ENCODE assay signal across 8 cellular contexts in genomic region chr19:58278156-58279041, GRCh38. TPM values are rescaled to one million over a fixed set of nuclear protein-coding genes. Genes with fewer than 3 reads are reported as not detected.
DNase-seq lines count a peak whose midpoint lies in the region; FAIRE-seq and TF ChIP-seq lines count a peak whose summit lies in the region.

Gene ZNF8 (plus strand): TSS chr19:58278955. CDS start chr19:58279082, 127 bp downstream.

- peak; percentile 99 for DNase-seq in GM23248
- DNase-seq in Karpas-422, result peak; percentile 100
- DNase-seq in RCC 7860 (ENCODE audit: low spot score), result peak; percentile 96
- peak; percentile 97 for DNase-seq in activated T-helper 1 cell treated with anti-CD3 and anti-CD28 coated beads, Interleukin-12 subunit alpha, Interleukin-12 subunit beta, Interleukin-2, Interleukin-4 antibody, amounts not matched to agents 30 ng/mL and 10 ng/mL and 1 ng/mL, durations not matched to agents 14 hours and 24 hours and 36 hours (ENCODE audit: low spot score)
- DNase-seq in esophagus squamous epithelium (lab: John Stamatoyannopoulos, UW), result peak; percentile 69
- peak; percentile 100 for DNase-seq in myocyte (ENCODE audit: low read depth)
- DNase-seq in stimulated activated CD8-positive, alpha-beta memory T cell treated with anti-CD3 and anti-CD28 coated beads, Interleukin-7, amount 100 ng/mL, for 4 hours (ENCODE audit: low read depth in 2 of 2), result peak; percentile 96 to 99

- peak within 1 kb of the TSS; percentile 50 for H3K27ac ChIP-seq in DOHH2 (ENCODE audit: low read depth, low read length)
- H3K27ac ChIP-seq in GM23248, result peak within 1 kb of the TSS; percentile 91
- H3K27ac ChIP-seq in Karpas-422 (ENCODE audit: low read length), result peak within 1 kb of the TSS; percentile 64
- H3K27ac ChIP-seq in esophagus squamous epithelium, result peak within 1 kb of the TSS; percentile 86 to 95 (median 90)

- H3K27me3 Mint-ChIP-seq in activated T-helper 1 cell treated with anti-CD3 and anti-CD28 coated beads, Interleukin-12 subunit alpha, Interleukin-12 subunit beta, Interleukin-2, Interleukin-4 antibody, amounts not matched to agents 30 ng/mL and 10 ng/mL and 1 ng/mL, durations not matched to agents 14 hours and 24 hours and 36 hours (ENCODE audit: insufficient read depth), result no peaks in the 10 kb centered on the region

- peak within 1 kb of the TSS; percentile 92 for H3K4me3 Mint-ChIP-seq in activated T-helper 1 cell treated with anti-CD3 and anti-CD28 coated beads, Interleukin-12 subunit alpha, Interleukin-12 subunit beta, Interleukin-2, Interleukin-4 antibody, amounts not matched to agents 30 ng/mL and 10 ng/mL and 1 ng/mL, durations not matched to agents 14 hours and 24 hours and 36 hours

- H3K27me3 ChIP-seq in DOHH2 (ENCODE audit: control insufficient read depth, low read length) (no peaks in the 10 kb centered on the region), GM23248 (replicated peaks; ENCODE audit: insufficient read depth) (no peaks in the 10 kb centered on the region), Karpas-422 (ENCODE audit: low read length) (no peaks in the 10 kb centered on the region), esophagus squamous epithelium (no peaks in the 10 kb centered on the region)

- H3K9me3 Mint-ChIP-seq in activated T-helper 1 cell treated with anti-CD3 and anti-CD28 coated beads, Interleukin-12 subunit alpha, Interleukin-12 subunit beta, Interleukin-2, Interleukin-4 antibody, amounts not matched to agents 30 ng/mL and 10 ng/mL and 1 ng/mL, durations not matched to agents 14 hours and 24 hours and 36 hours, result peaks cover 29% of the 10 kb centered on the region

- FAIRE-seq in RCC 7860 (lab: Jason Lieb, UNC), result peak; percentile 86

- TF ChIP-seq CTCF in DOHH2 (IDR thresholded peaks at IDR 0.05; ENCODE audit: low read depth, low read length, poor library complexity, severe bottlenecking), result no peak
- TF ChIP-seq CTCF in esophagus squamous epithelium (IDR thresholded peaks at IDR 0.05), result peak in 1 of 6 experiments; percentile 9

- peaks cover 54% of the 10 kb centered on the region for H3K36me3 Mint-ChIP-seq in activated T-helper 1 cell treated with anti-CD3 and anti-CD28 coated beads, Interleukin-12 subunit alpha, Interleukin-12 subunit beta, Interleukin-2, Interleukin-4 antibody, amounts not matched to agents 30 ng/mL and 10 ng/mL and 1 ng/mL, durations not matched to agents 14 hours and 24 hours and 36 hours (ENCODE audit: low read depth)

- 1% methylated on average over 48 to 49 of the region's 54 CpGs for whole genome bisulfite sequencing in GM23248 (ENCODE audit: low coverage in 1 of 2, low lambda C conversion rate in 2 of 2, missing lambda C conversion rate in 2 of 2), 2 experiments
- WGBS in esophagus squamous epithelium, 2 donors, result 1 to 3% methylated on average over 19 to 22 of the region's 54 CpGs

- TF ChIP-seq POLR2A in esophagus squamous epithelium (IDR thresholded peaks at IDR 0.05), result peak in 3 of 4 donors; percentile 28 to 65 (median 47)

- H3K36me3 ChIP-seq in DOHH2 (ENCODE audit: control insufficient read depth, low read length) (peaks cover 22% of the 10 kb centered on the region), GM23248 (ENCODE audit: low read depth) (peaks cover 5% of the 10 kb centered on the region), Karpas-422 (ENCODE audit: insufficient read depth, low read length) (peaks cover 52% of the 10 kb centered on the region), esophagus squamous epithelium (peaks cover 0 to 37% (median 0%) of the 10 kb centered on the region in 3 donors)

- peak within 1 kb of the TSS; percentile 83 for H3K4me3 ChIP-seq in DOHH2 (ENCODE audit: low read length)
- H3K4me3 ChIP-seq in GM23248, result peak within 1 kb of the TSS; percentile 92
- peak within 1 kb of the TSS; percentile 71 for H3K4me3 ChIP-seq in Karpas-422 (ENCODE audit: low read length)
- peak within 1 kb of the TSS; percentile 85 to 95 (median 89) for H3K4me3 ChIP-seq in esophagus squamous epithelium

- peaks cover 23% of the 10 kb centered on the region for H3K4me1 Mint-ChIP-seq in activated T-helper 1 cell treated with anti-CD3 and anti-CD28 coated beads, Interleukin-12 subunit alpha, Interleukin-12 subunit beta, Interleukin-2, Interleukin-4 antibody, amounts not matched to agents 30 ng/mL and 10 ng/mL and 1 ng/mL, durations not matched to agents 14 hours and 24 hours and 36 hours (ENCODE audit: low read depth)

- peaks cover 32% of the 10 kb centered on the region for H3K79me2 ChIP-seq in DOHH2 (ENCODE audit: control insufficient read depth, low read length)
- H3K79me2 ChIP-seq in GM23248 (ENCODE audit: insufficient read depth), result peaks cover 89% of the 10 kb centered on the region
- peaks cover 78% of the 10 kb centered on the region for H3K79me2 ChIP-seq in Karpas-422 (ENCODE audit: low read length)

- H3F3A ChIP-seq in DOHH2 (ENCODE audit: control insufficient read depth, insufficient read depth), result no peaks in the 10 kb centered on the region
- peaks cover 13% of the 10 kb centered on the region for H3F3A ChIP-seq in GM23248 (ENCODE audit: insufficient read depth)

- intact Hi-C loops in activated T-helper 1 cell treated with anti-CD3 and anti-CD28 coated beads, Interleukin-12 subunit alpha, Interleukin-12 subunit beta, Interleukin-2, Interleukin-4 antibody, amounts not matched to agents 30 ng/mL and 10 ng/mL and 1 ng/mL, durations not matched to agents 14 hours and 24 hours and 36 hours (cut with micrococcal nuclease), result loop anchor here (1.0 to 5.0 kb wide), 12 partner anchors 27 to 843 kb away; partner anchors contain the start of genes ERVK3-1, ZNF132, ZNF274 and ZNF324B
- intact Hi-C loops in esophagus squamous epithelium (cut with DNase I), result no loop called here

- H3K4me2 ChIP-seq in DOHH2 (ENCODE audit: low read length) (peak within 1 kb of the TSS; percentile 87), GM23248 (ENCODE audit: unreplicated experiment) (peak within 1 kb of the TSS; percentile 90), Karpas-422 (ENCODE audit: low read depth, low read length, poor library complexity, severe bottlenecking) (peak within 1 kb of the TSS; percentile 79)

- H3K4me1 ChIP-seq in DOHH2 (ENCODE audit: control insufficient read depth, low read length) (peaks cover 13% of the 10 kb centered on the region), GM23248 (ENCODE audit: insufficient read depth) (peaks cover 7% of the 10 kb centered on the region; the same call in 1 of the 2 replicates), Karpas-422 (ENCODE audit: low read length) (peaks cover 20% of the 10 kb centered on the region), esophagus squamous epithelium (peaks cover 6 to 39% (median 9%) of the 10 kb centered on the region in 3 donors)

- in situ Hi-C loops in GM23248 (cut with MboI), result no loop called here

- H3K9ac ChIP-seq in GM23248 (peak within 1 kb of the TSS; percentile 94), Karpas-422 (ENCODE audit: low read length) (peak within 1 kb of the TSS; percentile 80)

- H3K9me2 ChIP-seq in DOHH2 (replicated peaks; ENCODE audit: control insufficient read depth, low read length), result no peaks in the 10 kb centered on the region
- H3K9me2 ChIP-seq in GM23248 (ENCODE audit: insufficient read depth), result no peaks in the 10 kb centered on the region
- no peaks in the 10 kb centered on the region for H3K9me2 ChIP-seq in Karpas-422 (replicated peaks; ENCODE audit: insufficient read depth, low read length)

- H3K27ac Mint-ChIP-seq in activated T-helper 1 cell treated with anti-CD3 and anti-CD28 coated beads, Interleukin-12 subunit alpha, Interleukin-12 subunit beta, Interleukin-2, Interleukin-4 antibody, amounts not matched to agents 30 ng/mL and 10 ng/mL and 1 ng/mL, durations not matched to agents 14 hours and 24 hours and 36 hours, result peak within 1 kb of the TSS; percentile 93

- H3K9me3 ChIP-seq in DOHH2 (ENCODE audit: control insufficient read depth, insufficient read depth, low read length), result peaks cover 11% of the 10 kb centered on the region
- no peaks in the 10 kb centered on the region for H3K9me3 ChIP-seq in GM23248 (ENCODE audit: low read depth)
- H3K9me3 ChIP-seq in Karpas-422 (ENCODE audit: low read length), result peaks cover 16% of the 10 kb centered on the region
- peaks cover 0 to 18% (median 10%) of the 10 kb centered on the region in 3 donors for H3K9me3 ChIP-seq in esophagus squamous epithelium

- H4K20me1 ChIP-seq in DOHH2 (ENCODE audit: control insufficient read depth, insufficient read depth, low read depth, low read length), result no peaks in the 10 kb centered on the region
- H4K20me1 ChIP-seq in GM23248 (ENCODE audit: insufficient read depth), result no peaks in the 10 kb centered on the region
- no peaks in the 10 kb centered on the region for H4K20me1 ChIP-seq in Karpas-422 (ENCODE audit: insufficient read depth, low read depth, low read length)

- H2AFZ ChIP-seq in GM23248 (peak within 1 kb of the TSS; percentile 88), Karpas-422 (ENCODE audit: low read length) (peak within 1 kb of the TSS; percentile 58)

RNA-seq across cellular contexts. Expression of gene ZNF8, which starts in this region (rescaled TPM):
- total RNA-seq in GM23248 (2014; rRNA removed; shearing (Covaris generic)), result 4.0 and 5.7 TPM in 2 replicates
- 1.1 and 1.2 TPM in 2 replicates for polyA plus RNA-seq in GM23248 (2016; fragmentation: Nextera tagmentation; extraction: Ambion mirVana)
- 14.8 and 16.9 TPM in 2 replicates for total RNA-seq in Karpas-422 (2014; rRNA removed; shearing (Covaris generic); ENCODE audit: low replicate concordance)
- 4.0 and 4.4 TPM in 2 replicates for total RNA-seq in activated T-helper 1 cell treated with anti-CD3 and anti-CD28 coated beads, Interleukin-12 subunit alpha, Interleukin-12 subunit beta, Interleukin-2, Interleukin-4 antibody, amounts not matched to agents 30 ng/mL and 10 ng/mL and 1 ng/mL, durations not matched to agents 14 hours and 24 hours and 36 hours
- total RNA-seq in esophagus squamous epithelium, result 1 to 10 TPM; 3.5 to 6.7 (median 4.2) TPM
- 7.6 and 8.0 TPM in 2 replicates for total RNA-seq in myocyte
- 3.4 TPM for polyA plus RNA-seq in myocyte (2012)

Comparison
In these comparisons a context has a peak if more than half of its experiments do, and no peak if none do; other contexts are left out.
1. Peak in every context shown above with its lines: DNase-seq, H3K4me3 ChIP-seq and H3K27ac ChIP-seq.